ENCODE assay signal across 24 cellular contexts in genomic region chr1:20726107-20726911, GRCh38. TPM values are rescaled to one million over a fixed set of nuclear protein-coding genes. Genes with fewer than 3 reads are reported as not detected.
DNase-seq lines count a peak whose midpoint lies in the region; FAIRE-seq and TF ChIP-seq lines count a peak whose summit lies in the region.
"Had no signal": no experiment of that assay in that cellular context is flagged by ENCODE, and none has a peak within 500 bp of the region (broad histone marks: within the 10 kb centered on the region; RNA-seq: fewer than 3 reads in every experiment).

No MANE protein-coding gene starts in this region.

- peaks cover 29% of the 10 kb centered on the region for H3K27me3 Mint-ChIP-seq in activated CD4-positive, alpha-beta T cell treated with anti-CD3 and anti-CD28 coated beads, Interleukin-2, amount 10 ng/mL, durations not matched to agents 7 days and 5 days

- H3K4me3 Mint-ChIP-seq in activated CD4-positive, alpha-beta T cell treated with anti-CD3 and anti-CD28 coated beads, Interleukin-2, amount 10 ng/mL, durations not matched to agents 7 days and 5 days = no peak overlapping the region
- H3K4me3 Mint-ChIP-seq: activated CD8-positive, alpha-beta T cell treated with anti-CD3 and anti-CD28 coated beads for 36 hours; activated T-cell treated with anti-CD3 and anti-CD28 coated beads, Interleukin-2, amount 50 U/mL, for 72 hours; neural progenitor cell; WTC11 had no signal

- peak; percentile 5 for DNase-seq in activated CD4-positive, alpha-beta T cell treated with anti-CD3 and anti-CD28 coated beads for 1 hour
- DNase-seq in activated CD4-positive, alpha-beta T cell treated with anti-CD3 and anti-CD28 coated beads, Interleukin-2, amount 10 ng/mL, durations not matched to agents 7 days and 5 days = no peak
- DNase-seq in NCI-H345 treated with DMSO at 0.1 percent for 48 hours (lab: John Stamatoyannopoulos, UW; ENCODE audit: unreplicated experiment) = peak; percentile 98
- DNase-seq in keratinocyte (ENCODE audit: low read depth, low spot score) = peak; percentile 57
- peak; percentile 19 for DNase-seq in stimulated activated CD8-positive, alpha-beta memory T cell treated with anti-CD3 and anti-CD28 coated beads, Interleukin-4, amount 100 ng/mL, for 48 hours
- DNase-seq in NCI-H524 treated with DMSO at 0.1 percent for 48 hours (lab: John Stamatoyannopoulos, UW) = no peak
- no peak for DNase-seq in OCI-M1 (lab: John Stamatoyannopoulos, UW)
- DNase-seq in RKO (ENCODE audit: low spot score) = no peak
- DNase-seq: activated CD8-positive, alpha-beta T cell treated with anti-CD3 and anti-CD28 coated beads for 36 hours; activated T-cell treated with anti-CD3 and anti-CD28 coated beads, Interleukin-2, amount 50 U/mL, for 72 hours; DND-41; effector CD4-positive, alpha-beta T cell; foreskin keratinocyte; hippocampal formation; lower lobe of right lung; small intestine; stimulated activated CD4-positive, alpha-beta T cell treated with anti-CD3 and anti-CD28 coated beads, Interleukin-2, amount 100 ng/mL, for 48 hours; stimulated activated naive CD8-positive, alpha-beta T cell treated with anti-CD3 and anti-CD28 coated beads, Interleukin-15, Interleukin-2, amounts not matched to agents 100 U/mL and 50 U/mL, for 24 hours; T-helper 9 cell had no signal

- H3K79me2 ChIP-seq in keratinocyte (ENCODE audit: control insufficient read depth, insufficient read depth, low read length) = peaks cover 64% of the 10 kb centered on the region

- no peak for FAIRE-seq in keratinocyte (lab: Jason Lieb, UNC)
- FAIRE-seq: GM12878, small intestine had no signal

- no peaks in the 10 kb centered on the region for H3K36me3 Mint-ChIP-seq in activated CD4-positive, alpha-beta T cell treated with anti-CD3 and anti-CD28 coated beads, Interleukin-2, amount 10 ng/mL, durations not matched to agents 7 days and 5 days (ENCODE audit: low read depth)
- H3K36me3 Mint-ChIP-seq: activated naive CD4-positive, alpha-beta T cell treated with anti-CD3 and anti-CD28 coated beads, Interleukin-2, amount 50 U/mL, for 72 hours; neural progenitor cell; WTC11 had no signal

- peaks cover 45 to 76% of the 10 kb centered on the region in 2 experiments for H3K36me3 ChIP-seq in keratinocyte (ENCODE audit: control insufficient read depth in 2 of 2, extremely low read depth in 1 of 2, insufficient read depth in 2 of 2, low read length in 2 of 2)
- H3K36me3 ChIP-seq: lower lobe of right lung, neural progenitor cell, tibial artery had no signal

- H3K27me3 ChIP-seq in keratinocyte (ENCODE audit: control insufficient read depth, extremely low read depth, insufficient read depth, low read length) = no peaks in the 10 kb centered on the region
- H3K27me3 ChIP-seq: foreskin keratinocyte had no signal

- H3K9me1 ChIP-seq in keratinocyte (ENCODE audit: control insufficient read depth, extremely low read depth, insufficient read depth, low read length) = peaks cover 9% of the 10 kb centered on the region

- no peak overlapping the region for H3K4me3 ChIP-seq in keratinocyte (ENCODE audit: control insufficient read depth in 2 of 3, extremely low read depth in 1 of 3, insufficient read depth in 2 of 3, low read depth in 1 of 3, low read length in 3 of 3)
- H3K4me3 ChIP-seq: GM12878, lower lobe of right lung, neural progenitor cell, tibial artery had no signal

- H3K4me1 Mint-ChIP-seq in activated CD4-positive, alpha-beta T cell treated with anti-CD3 and anti-CD28 coated beads, Interleukin-2, amount 10 ng/mL, durations not matched to agents 7 days and 5 days = peaks cover 5% of the 10 kb centered on the region

- peak overlapping the region; percentile 22 for H3K4me2 ChIP-seq in keratinocyte (ENCODE audit: control insufficient read depth, extremely low read depth, insufficient read depth, low read depth, low read length)
- H3K4me2 ChIP-seq: neural progenitor cell had no signal

- H3K27ac ChIP-seq in keratinocyte (ENCODE audit: control insufficient read depth, insufficient read depth, low read length) = no peak overlapping the region
- H3K27ac ChIP-seq: foreskin keratinocyte, lower lobe of right lung, neural progenitor cell, tibial artery had no signal

- POLR2A ChIA-PET in activated CD4-positive, alpha-beta T cell treated with anti-CD3 and anti-CD28 coated beads, Interleukin-2, amount 10 ng/mL, durations not matched to agents 7 days and 5 days (lab: Charles Lee) = no interaction called here

- H3K9me3 Mint-ChIP-seq in activated CD4-positive, alpha-beta T cell treated with anti-CD3 and anti-CD28 coated beads, Interleukin-2, amount 10 ng/mL, durations not matched to agents 7 days and 5 days = no peaks in the 10 kb centered on the region
- H3K9me3 Mint-ChIP-seq: activated CD8-positive, alpha-beta T cell treated with anti-CD3 and anti-CD28 coated beads for 36 hours; activated naive CD4-positive, alpha-beta T cell treated with anti-CD3 and anti-CD28 coated beads, Interleukin-2, amount 50 U/mL, for 72 hours; activated T-cell treated with anti-CD3 and anti-CD28 coated beads, Interleukin-2, amount 50 U/mL, for 72 hours; neural progenitor cell; WTC11 had no signal

- peaks cover 5% of the 10 kb centered on the region for H4K20me1 ChIP-seq in keratinocyte (ENCODE audit: control insufficient read depth, extremely low read depth, insufficient read depth, low read length)

- dilution Hi-C loops in keratinocyte (cut with MboI; ENCODE audit: extremely low pct_ligation_motif_present, low sequenced_read_pairs) = no loop called here

- no peak for TF ChIP-seq CTCF in keratinocyte (optimal IDR thresholded peaks at IDR 0.05 in 1 of 3, IDR thresholded peaks at IDR 0.05 in 1 of 3, conservative IDR thresholded peaks at IDR 0.05 in 1 of 3; ENCODE audit: extremely low read depth in 1 of 3, insufficient read depth in 2 of 3, low read length in 3 of 3)

- H3K9ac ChIP-seq in keratinocyte (ENCODE audit: control insufficient read depth, extremely low read depth, insufficient read depth, low read length) = peak overlapping the region; percentile 22
- H3K9ac ChIP-seq: neural progenitor cell had no signal

- CTCF ChIA-PET in activated CD4-positive, alpha-beta T cell treated with anti-CD3 and anti-CD28 coated beads, Interleukin-2, amount 10 ng/mL, durations not matched to agents 7 days and 5 days (lab: Charles Lee) = no interaction called here

- no peak overlapping the region for H3K27ac Mint-ChIP-seq in activated CD4-positive, alpha-beta T cell treated with anti-CD3 and anti-CD28 coated beads, Interleukin-2, amount 10 ng/mL, durations not matched to agents 7 days and 5 days
- H3K27ac Mint-ChIP-seq: activated CD8-positive, alpha-beta T cell treated with anti-CD3 and anti-CD28 coated beads for 36 hours; activated naive CD4-positive, alpha-beta T cell treated with anti-CD3 and anti-CD28 coated beads, Interleukin-2, amount 50 U/mL, for 72 hours; activated T-cell treated with anti-CD3 and anti-CD28 coated beads, Interleukin-2, amount 50 U/mL, for 72 hours; neural progenitor cell; WTC11 had no signal

- H2AFZ ChIP-seq in keratinocyte (ENCODE audit: control insufficient read depth, low read length) = no peak overlapping the region
- H2AFZ ChIP-seq: neural progenitor cell had no signal

- H3K4me1 ChIP-seq in keratinocyte (ENCODE audit: control insufficient read depth, extremely low read depth, insufficient read depth, low read length) = peaks cover 56% of the 10 kb centered on the region

- peaks cover 2% of the 10 kb centered on the region for H3K9me3 ChIP-seq in keratinocyte (ENCODE audit: control insufficient read depth, low read depth, low read length)
- H3K9me3 ChIP-seq: lower lobe of right lung, tibial artery had no signal

RNA-seq across cellular contexts. Expression of gene SH2D5, which starts 6.2 kb away (rescaled TPM):
- total RNA-seq in activated CD4-positive, alpha-beta T cell treated with anti-CD3 and anti-CD28 coated beads, Interleukin-2, amount 10 ng/mL, durations not matched to agents 7 days and 5 days = not detected
- polyA plus RNA-seq in keratinocyte = 60.8 to 83.8 TPM (median 69.0 TPM) in 3 replicates
- polyA plus RNA-seq in keratinocyte (2011; ENCODE audit: low read depth) = 25.6 TPM
- 47.6 and 72.0 TPM in 2 replicates for polyA plus RNA-seq in keratinocyte (2011; cell fraction: cytosol; rRNA removed)
- polyA plus RNA-seq in keratinocyte (2011; cell fraction: nucleus; rRNA removed) = 163 and 199 TPM in 2 replicates
- polyA plus RNA-seq in keratinocyte (2012; ENCODE audit: low replicate concordance) = 39.9 and 102 TPM in 2 replicates
- polyA minus RNA-seq in keratinocyte = 41.1 to 72.9 TPM (median 42.6 TPM) in 3 replicates
- 92.5 TPM for polyA minus RNA-seq in keratinocyte (2011; cell fraction: cytosol; rRNA and poly(A)+ RNA removed)
- 59.7 and 71.6 TPM in 2 replicates for polyA minus RNA-seq in keratinocyte (2011; cell fraction: nucleus; rRNA and poly(A)+ RNA removed)
- total RNA-seq: lower lobe of right lung had no signal

RNA-seq across cellular contexts. Expression of gene KIF17, which starts 8.5 kb away (rescaled TPM):
- total RNA-seq in activated CD4-positive, alpha-beta T cell treated with anti-CD3 and anti-CD28 coated beads, Interleukin-2, amount 10 ng/mL, durations not matched to agents 7 days and 5 days = not detected
- polyA plus RNA-seq in keratinocyte = 0.90 to 1.2 TPM (median 1.1 TPM) in 3 replicates
- polyA plus RNA-seq in keratinocyte (2011; ENCODE audit: low read depth) = 5.8 TPM
- 0.40 and 0.81 TPM in 2 replicates for polyA plus RNA-seq in keratinocyte (2011; cell fraction: cytosol; rRNA removed)
- 3.9 and 4.5 TPM in 2 replicates for polyA plus RNA-seq in keratinocyte (2011; cell fraction: nucleus; rRNA removed)
- polyA plus RNA-seq in keratinocyte (2012; ENCODE audit: low replicate concordance) = 1.1 and 2.6 TPM in 2 replicates
- polyA minus RNA-seq in keratinocyte = 0.59 to 1.5 TPM (median 1.2 TPM) in 3 replicates
- 1.7 TPM for polyA minus RNA-seq in keratinocyte (2011; cell fraction: cytosol; rRNA and poly(A)+ RNA removed)
- polyA minus RNA-seq in keratinocyte (2011; cell fraction: nucleus; rRNA and poly(A)+ RNA removed) = 2.2 and 2.6 TPM in 2 replicates
- total RNA-seq: activated CD8-positive, alpha-beta T cell treated with anti-CD3 and anti-CD28 coated beads for 36 hours; activated T-cell treated with anti-CD3 and anti-CD28 coated beads, Interleukin-2, amount 50 U/mL, for 72 hours had no signal

Comparison
In these comparisons a context has a peak if more than half of its experiments do, and no peak if none do; other contexts are left out.
1. DNase-seq: peak in activated CD4-positive, alpha-beta T cell treated with anti-CD3 and anti-CD28 coated beads for 1 hour (single experiment), NCI-H345 treated with DMSO at 0.1 percent for 48 hours (single experiment), keratinocyte (single experiment) and stimulated activated CD8-positive, alpha-beta memory T cell treated with anti-CD3 and anti-CD28 coated beads, Interleukin-4, amount 100 ng/mL, for 48 hours (single experiment); none in activated CD4-positive, alpha-beta T cell treated with anti-CD3 and anti-CD28 coated beads, Interleukin-2, amount 10 ng/mL, durations not matched to agents 7 days and 5 days (single experiment), NCI-H524 treated with DMSO at 0.1 percent for 48 hours (single experiment), OCI-M1 (single experiment) and RKO (single experiment).